ENCODE assay signal across 10 cellular contexts in the genomic region with DNA sequence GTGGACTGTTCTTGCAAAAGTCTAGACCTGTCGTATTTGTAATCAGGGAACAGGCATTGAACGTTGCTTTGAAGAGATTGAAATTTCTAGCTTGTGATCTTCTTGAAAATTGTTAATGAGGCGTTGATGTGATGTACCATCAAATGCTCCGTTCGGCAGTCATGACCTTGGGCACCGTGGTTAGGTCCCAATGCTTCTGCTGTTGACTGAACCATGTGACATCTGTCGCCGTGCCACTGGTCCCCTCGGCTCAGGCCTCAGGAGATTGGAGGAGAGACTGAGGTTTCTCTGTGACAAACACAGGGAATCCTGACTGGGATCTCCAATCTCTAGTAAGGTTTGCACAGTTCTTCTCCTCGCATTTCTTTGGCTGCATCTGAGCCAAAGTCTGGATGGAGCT. TPM values are rescaled to one million over a fixed set of nuclear protein-coding genes. Genes with fewer than 3 reads are reported as not detected.
DNase-seq lines count a peak whose midpoint lies in the region; ATAC-seq and TF ChIP-seq lines count a peak whose summit lies in the region.
"Had no signal": no experiment of that assay in that cellular context is flagged by ENCODE, and none has a peak within 500 bp of the region (broad histone marks: within the 10 kb centered on the region; RNA-seq: fewer than 3 reads in every experiment).

No MANE protein-coding gene starts in this region.

- no peak for ATAC-seq in thoracic aorta (ENCODE audit: insufficient number of reproducible peaks, low FRiP score, low read depth)
- ATAC-seq in GM18873 (IDR thresholded peaks at IDR 0.05; ENCODE audit: low FRiP score, unreplicated experiment): no peak
- ATAC-seq: HCT116 had no signal

- intact Hi-C loops in MCF 10A (cut with micrococcal nuclease) (no loop called here), mammary epithelial cell (cut with micrococcal nuclease) (no loop called here)

- H3K36me3 ChIP-seq in mammary epithelial cell (ENCODE audit: insufficient read depth, low read length) (no peaks in the 10 kb centered on the region), SU-DHL-6 (ENCODE audit: low read length) (no peaks in the 10 kb centered on the region), thoracic aorta (no peaks in the 10 kb centered on the region)

- 100% methylated on average over 10 of the region's 10 CpGs for WGBS in mammary epithelial cell (ENCODE audit: low coverage, missing lambda C conversion rate)

- H3K27me3 Mint-ChIP-seq in MCF 10A (ENCODE audit: insufficient read depth, unreplicated experiment): no peaks in the 10 kb centered on the region
- H3K27me3 Mint-ChIP-seq in glutamatergic neuron (ENCODE audit: unreplicated experiment): peaks cover 3% of the 10 kb centered on the region

- H3K36me3 Mint-ChIP-seq in MCF 10A (ENCODE audit: insufficient read depth, unreplicated experiment) (peaks cover 6% of the 10 kb centered on the region), glutamatergic neuron (ENCODE audit: unreplicated experiment) (no peaks in the 10 kb centered on the region)

- H3K9ac ChIP-seq in mammary epithelial cell (ENCODE audit: insufficient read depth, low read length) (no peak overlapping the region), SU-DHL-6 (ENCODE audit: low read length) (peak overlapping the region; percentile 83)

- H3K4me1 Mint-ChIP-seq in MCF 10A (ENCODE audit: insufficient read depth, unreplicated experiment) (peaks cover 20% of the 10 kb centered on the region), glutamatergic neuron (ENCODE audit: low read depth, unreplicated experiment) (peaks cover 7% of the 10 kb centered on the region)

- H4K20me1 ChIP-seq in mammary epithelial cell (ENCODE audit: insufficient read depth, low read length): no peaks in the 10 kb centered on the region
- no peaks in the 10 kb centered on the region; the same call in 1 of the 2 replicates for H4K20me1 ChIP-seq in SU-DHL-6 (ENCODE audit: low read depth, low read length)

- H3K27me3 ChIP-seq in mammary epithelial cell (ENCODE audit: insufficient read depth, low read length) (no peaks in the 10 kb centered on the region), SU-DHL-6 (ENCODE audit: low read length) (no peaks in the 10 kb centered on the region), thoracic aorta (replicated peaks; ENCODE audit: insufficient read depth) (no peaks in the 10 kb centered on the region)

- TF ChIP-seq CTCF in MCF 10A (IDR thresholded peaks at IDR 0.05; ENCODE audit: unreplicated experiment): no peak
- no peak for TF ChIP-seq CTCF in mammary epithelial cell (conservative IDR thresholded peaks at IDR 0.05 in 1 of 2, IDR thresholded peaks at IDR 0.05 in 1 of 2; ENCODE audit: extremely low read depth in 1 of 2, insufficient read depth in 1 of 2, low read depth in 1 of 2, low read length in 2 of 2)
- TF ChIP-seq CTCF in SU-DHL-6 (IDR thresholded peaks at IDR 0.05; ENCODE audit: insufficient read depth, low read length, poor library complexity, severe bottlenecking): no peak
- no peak for TF ChIP-seq CTCF in glutamatergic neuron (IDR thresholded peaks at IDR 0.05; ENCODE audit: partially characterized antibody, unreplicated experiment)
- no peak for TF ChIP-seq CTCF in thoracic aorta (IDR thresholded peaks at IDR 0.05)

- H3K27ac Mint-ChIP-seq in MCF 10A (ENCODE audit: low read depth, unreplicated experiment): no peak overlapping the region
- peak overlapping the region; percentile 8 for H3K27ac Mint-ChIP-seq in glutamatergic neuron (ENCODE audit: unreplicated experiment)

- H3K79me2 ChIP-seq in mammary epithelial cell (ENCODE audit: insufficient read depth, low read length) (no peaks in the 10 kb centered on the region), SU-DHL-6 (ENCODE audit: insufficient read depth, low read length) (peaks cover 57% of the 10 kb centered on the region)

- H3K4me2 ChIP-seq in mammary epithelial cell (ENCODE audit: insufficient read depth, low read depth, low read length) (no peak overlapping the region), SU-DHL-6 (ENCODE audit: low read depth, low read length, poor library complexity, severe bottlenecking) (peak overlapping the region; percentile 86)

- H3K4me3 Mint-ChIP-seq in MCF 10A (ENCODE audit: unreplicated experiment): peak overlapping the region; percentile 80
- H3K4me3 Mint-ChIP-seq in glutamatergic neuron (ENCODE audit: unreplicated experiment): no peak overlapping the region

- BruUV-seq in MCF 10A (replicated peaks; lab: Mats Ljungman, UMichigan) (no TSS peak), mammary epithelial cell (replicated peaks; lab: Mats Ljungman, UMichigan) (no TSS peak)

- DNase-seq in MCF 10A (ENCODE audit: unreplicated experiment) (no peak), mammary epithelial cell (no peak), glutamatergic neuron (no peak), thoracic aorta (ENCODE audit: low spot score) (no peak), dermis blood vessel endothelial cell (no peak), HT-29 (ENCODE audit: low spot score) (no peak)
- DNase-seq: NCI-H2227 treated with DMSO at 0.1 percent for 48 hours had no signal

- in situ Hi-C loops in mammary epithelial cell (cut with MboI; ENCODE audit: low sequenced_read_pairs in 2 of 2): no loop called here

- no peak overlapping the region for H3K4me3 ChIP-seq in mammary epithelial cell (replicated peaks in 1 of 3; ENCODE audit: insufficient read depth in 1 of 3, low read depth in 2 of 3, low read length in 3 of 3)
- H3K4me3 ChIP-seq in SU-DHL-6 (ENCODE audit: insufficient read depth, low read length, poor library complexity, severe bottlenecking): peak overlapping the region; percentile 69
- H3K4me3 ChIP-seq in thoracic aorta: peak overlapping the region; percentile 64

- dilution Hi-C loops in mammary epithelial cell (cut with HindIII; ENCODE audit: low sequenced_read_pairs): no loop called here

- H3K9me2 ChIP-seq in SU-DHL-6 (replicated peaks; ENCODE audit: insufficient read depth, low read length): no peaks in the 10 kb centered on the region

- H3K4me1 ChIP-seq in mammary epithelial cell (ENCODE audit: insufficient read depth, low read length): peaks cover 25% of the 10 kb centered on the region
- H3K4me1 ChIP-seq in thoracic aorta (ENCODE audit: control insufficient read depth in 1 of 2, low read depth in 2 of 2): peaks cover 0 to 3% of the 10 kb centered on the region in 2 donors

- H3K27ac ChIP-seq in mammary epithelial cell (ENCODE audit: insufficient read depth, low read depth, low read length) (no peak overlapping the region), SU-DHL-6 (ENCODE audit: low read depth, low read length) (peak overlapping the region; percentile 71), thoracic aorta (no peak overlapping the region)

- POLR2A ChIA-PET in MCF 10A (lab: Yijun Ruan, JAX): no interaction called here

- H3K9me3 Mint-ChIP-seq in MCF 10A (ENCODE audit: unreplicated experiment) (no peaks in the 10 kb centered on the region), glutamatergic neuron (ENCODE audit: unreplicated experiment) (peaks cover 3% of the 10 kb centered on the region)

- H3F3A ChIP-seq in SU-DHL-6 (ENCODE audit: insufficient read depth): no peaks in the 10 kb centered on the region

- H2AFZ ChIP-seq in mammary epithelial cell (ENCODE audit: low read depth, low read length) (no peak overlapping the region), SU-DHL-6 (ENCODE audit: low read depth, low read length, severe bottlenecking) (no peak overlapping the region)

- CTCF ChIA-PET in MCF 10A (lab: Yijun Ruan, JAX): interaction anchor here (0.7 to 1.0 kb wide), 2 partner anchors 30 to 229 kb away, joined by 3 to 5 read pairs; no protein-coding TSS in a partner anchor
- CTCF ChIA-PET in mammary epithelial cell (lab: Charles Lee; ENCODE audit: low non-redundant PET): no interaction called here

- H3K9me3 ChIP-seq in mammary epithelial cell (replicated peaks; ENCODE audit: insufficient read depth, low read length) (no peaks in the 10 kb centered on the region), SU-DHL-6 (ENCODE audit: insufficient read depth, low read length) (no peaks in the 10 kb centered on the region), thoracic aorta (no peaks in the 10 kb centered on the region)

RNA-seq across cellular contexts. Expression of a gene that starts 18.1 kb away (rescaled TPM):
- total RNA-seq in MCF 10A (2022) (11.8 and 13.3 TPM in 2 replicates), mammary epithelial cell (1 to 10 TPM; 4.8 to 7.4 TPM), glutamatergic neuron (ENCODE audit: unreplicated experiment) (20.4 TPM), thoracic aorta (10 to 100 TPM; 14.0 to 36.1 TPM), dermis blood vessel endothelial cell (2.5 and 2.9 TPM in 2 replicates)
- 4.8 TPM for polyA plus RNA-seq in mammary epithelial cell
- 14.3 TPM for polyA minus RNA-seq in mammary epithelial cell
- total RNA-seq in HT-29 (2014; rRNA removed; shearing (Covaris generic)): 3.9 and 4.7 TPM in 2 replicates

RNA-seq across cellular contexts. Expression of a gene that starts 35.4 kb away (rescaled TPM):
- total RNA-seq in MCF 10A (2022) (14.4 and 15.0 TPM in 2 replicates), mammary epithelial cell (10 to 100 TPM in 1 of 2 donors, 1 to 10 TPM in 1; 8.2 to 18.4 TPM), glutamatergic neuron (ENCODE audit: unreplicated experiment) (28.4 TPM), thoracic aorta (10 to 100 TPM; 11.4 to 15.1 TPM), dermis blood vessel endothelial cell (5.1 and 5.8 TPM in 2 replicates)
- 8.2 TPM for polyA plus RNA-seq in mammary epithelial cell
- 19.7 TPM for polyA minus RNA-seq in mammary epithelial cell
- total RNA-seq in HT-29 (2014; rRNA removed; shearing (Covaris generic)): 11.0 and 15.8 TPM in 2 replicates

Comparison
In these comparisons a context has a peak if more than half of its experiments do, and no peak if none do; other contexts are left out.
1. H3K4me3 ChIP-seq: peak in SU-DHL-6 (single experiment) and thoracic aorta (single experiment); none in mammary epithelial cell (0 of 3).